ENCODE assay signal across 26 cellular contexts in the genomic region with DNA sequence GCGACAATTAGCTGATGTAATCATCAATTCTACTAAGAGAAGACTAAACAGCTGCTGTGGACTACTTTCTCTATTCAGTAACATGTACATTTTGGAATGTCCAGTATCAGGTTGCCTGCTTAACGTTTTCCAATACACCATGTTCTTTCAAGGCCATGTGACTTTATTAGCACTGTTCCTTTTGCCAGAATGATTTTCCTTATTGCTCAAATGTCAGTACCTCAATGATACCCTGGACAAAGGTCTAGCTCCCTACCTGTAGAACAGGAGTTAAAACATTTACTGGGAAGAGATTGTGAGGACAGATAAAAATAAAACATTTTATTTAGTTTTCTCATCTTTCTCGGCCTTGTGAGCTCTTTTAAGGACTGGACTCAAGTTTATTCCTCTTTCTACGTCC.
"Had no signal": no experiment of that assay in that cellular context is flagged by ENCODE, and none has a peak within 500 bp of the region (broad histone marks: within the 10 kb centered on the region; RNA-seq: fewer than 3 reads in every experiment).

No MANE protein-coding gene starts in this region.

- H3K27ac Mint-ChIP-seq: activated CD4-positive, alpha-beta memory T cell treated with anti-CD3 and anti-CD28 coated beads, Interleukin-2, amount 10 ng/mL, durations not matched to agents 7 days and 5 days; activated CD4-positive, alpha-beta T cell treated with anti-CD3 and anti-CD28 coated beads for 36 hours; activated naive CD4-positive, alpha-beta T cell treated with anti-CD3 and anti-CD28 coated beads, Interleukin-2, amount 10 ng/mL, durations not matched to agents 7 days and 5 days had no signal

- H3K36me3 ChIP-seq: cardiac muscle cell, Peyer's patch, SJSA1 had no signal

- H3K9me3 ChIP-seq: Peyer's patch, SJSA1 had no signal

- H3K4me3 ChIP-seq: cardiac muscle cell, K562, Peyer's patch, SJSA1 had no signal

- H3K4me3 Mint-ChIP-seq: activated CD4-positive, alpha-beta memory T cell treated with anti-CD3 and anti-CD28 coated beads, Interleukin-2, amount 10 ng/mL, durations not matched to agents 7 days and 5 days; activated CD4-positive, alpha-beta T cell treated with anti-CD3 and anti-CD28 coated beads for 36 hours; activated naive CD4-positive, alpha-beta T cell treated with anti-CD3 and anti-CD28 coated beads, Interleukin-2, amount 10 ng/mL, durations not matched to agents 7 days and 5 days; activated T-helper 17 cell treated with anti-CD3 and anti-CD28 coated beads, Interleukin-2, amount 50 U/mL, for 72 hours had no signal

- H3K36me3 Mint-ChIP-seq: brain had no signal

- H3K4me1 ChIP-seq: SJSA1 had no signal

- FAIRE-seq: astrocyte, K562 had no signal

- ATAC-seq: activated CD4-positive, alpha-beta T cell treated with anti-CD3 and anti-CD28 coated beads for 36 hours; activated T-helper 17 cell treated with anti-CD3 and anti-CD28 coated beads, Interleukin-2, amount 50 U/mL, for 72 hours; K562 had no signal

- DNase-seq: activated CD4-positive, alpha-beta memory T cell treated with anti-CD3 and anti-CD28 coated beads, Interleukin-2, amount 10 ng/mL, durations not matched to agents 7 days and 5 days; activated CD4-positive, alpha-beta T cell treated with anti-CD3 and anti-CD28 coated beads for 36 hours; activated CD4-positive, alpha-beta T cell treated with anti-CD3 and anti-CD28 coated beads, Interleukin-2, amount 50 U/mL, for 1 hour; activated gamma-delta T cell; activated naive CD4-positive, alpha-beta T cell treated with anti-CD3 and anti-CD28 coated beads, Interleukin-2, amount 10 ng/mL, durations not matched to agents 7 days and 5 days; activated T-cell treated with anti-CD3 and anti-CD28 coated beads for 4 hours; activated T-cell treated with anti-CD3 and anti-CD28 coated beads, Interleukin-2, amount 50 U/mL, for 48 hours; amygdala; Kasumi-1; NCI-H146; NCI-H187 treated with DMSO at 0.1 percent for 48 hours; NCI-H2081 treated with DMSO at 0.1 percent for 48 hours; NCI-H446; NCI-H524 treated with DMSO at 0.1 percent for 48 hours; NCI-H82; Peyer's patch; Right ventricle myocardium superior; T-helper 2 cell had no signal

- H3K27me3 Mint-ChIP-seq: activated CD4-positive, alpha-beta memory T cell treated with anti-CD3 and anti-CD28 coated beads, Interleukin-2, amount 10 ng/mL, durations not matched to agents 7 days and 5 days; activated CD4-positive, alpha-beta T cell treated with anti-CD3 and anti-CD28 coated beads for 36 hours; activated naive CD4-positive, alpha-beta T cell treated with anti-CD3 and anti-CD28 coated beads, Interleukin-2, amount 10 ng/mL, durations not matched to agents 7 days and 5 days; activated T-helper 17 cell treated with anti-CD3 and anti-CD28 coated beads, Interleukin-2, amount 50 U/mL, for 72 hours; brain had no signal

- H3K9me3 Mint-ChIP-seq: activated CD4-positive, alpha-beta memory T cell treated with anti-CD3 and anti-CD28 coated beads, Interleukin-2, amount 10 ng/mL, durations not matched to agents 7 days and 5 days; activated naive CD4-positive, alpha-beta T cell treated with anti-CD3 and anti-CD28 coated beads, Interleukin-2, amount 10 ng/mL, durations not matched to agents 7 days and 5 days; activated T-helper 17 cell treated with anti-CD3 and anti-CD28 coated beads, Interleukin-2, amount 50 U/mL, for 72 hours; brain had no signal

- H3K27me3 ChIP-seq: cardiac muscle cell, Peyer's patch, SJSA1 had no signal

- H3K27ac ChIP-seq: cardiac muscle cell, RWPE1, SJSA1, VCaP had no signal
